ENCODE assay signal across 8 cellular contexts in genomic region chr6:3977875-3978711, GRCh38.
A peak's percentile ranks its signal among the peaks of the same experiment; 100 is the strongest.
DNase-seq lines count a peak whose midpoint lies in the region; ATAC-seq and TF ChIP-seq lines count a peak whose summit lies in the region.

No MANE protein-coding gene starts in this region.

- ATAC-seq in GM21717 (IDR thresholded peaks at IDR 0.05; ENCODE audit: unreplicated experiment) (peak; percentile 86), HG03439 (IDR thresholded peaks at IDR 0.05; ENCODE audit: unreplicated experiment) (no peak)

- peak; percentile 50 for DNase-seq in GM04503 (ENCODE audit: low read depth)
- peak; percentile 60 for DNase-seq in KG1 (lab: John Stamatoyannopoulos, UW)
- DNase-seq in T1000 (lab: John Stamatoyannopoulos, UW): peak; percentile 56
- DNase-seq in brain pericyte (ENCODE audit: low read depth, low spot score): peak; percentile 90
- DNase-seq in kidney epithelial cell (ENCODE audit: low read depth): peak; percentile 37
- peak; percentile 46 for DNase-seq in stimulated activated CD4-positive, alpha-beta T cell treated with anti-CD3 and anti-CD28 coated beads, Interleukin-4, amount 100 ng/mL, for 24 hours

- TF ChIP-seq CTCF in kidney epithelial cell (IDR thresholded peaks at IDR 0.05; ENCODE audit: insufficient read depth, low read length, poor library complexity, severe bottlenecking): peak; percentile 60

- no peak overlapping the region for H3K4me3 ChIP-seq in kidney epithelial cell (ENCODE audit: low read depth, low read length)

- H3K27me3 ChIP-seq in kidney epithelial cell (ENCODE audit: control insufficient read depth, insufficient read depth, low read length): no peaks in the 10 kb centered on the region

- no peaks in the 10 kb centered on the region for H3K36me3 ChIP-seq in kidney epithelial cell (ENCODE audit: control insufficient read depth, insufficient read depth, low read length)

Comparison
In these comparisons a context has a peak if more than half of its experiments do, and no peak if none do; other contexts are left out.
1. DNase-seq: peak in every context shown above with its lines; median percentile 90 in brain pericyte; 60 in KG1; 56 in T1000; 50 in GM04503; 46 in stimulated activated CD4-positive, alpha-beta T cell treated with anti-CD3 and anti-CD28 coated beads, Interleukin-4, amount 100 ng/mL, for 24 hours; 37 in kidney epithelial cell.